Comparison of ENCODE assay signal across 10 cellular contexts in the genomic region with DNA sequence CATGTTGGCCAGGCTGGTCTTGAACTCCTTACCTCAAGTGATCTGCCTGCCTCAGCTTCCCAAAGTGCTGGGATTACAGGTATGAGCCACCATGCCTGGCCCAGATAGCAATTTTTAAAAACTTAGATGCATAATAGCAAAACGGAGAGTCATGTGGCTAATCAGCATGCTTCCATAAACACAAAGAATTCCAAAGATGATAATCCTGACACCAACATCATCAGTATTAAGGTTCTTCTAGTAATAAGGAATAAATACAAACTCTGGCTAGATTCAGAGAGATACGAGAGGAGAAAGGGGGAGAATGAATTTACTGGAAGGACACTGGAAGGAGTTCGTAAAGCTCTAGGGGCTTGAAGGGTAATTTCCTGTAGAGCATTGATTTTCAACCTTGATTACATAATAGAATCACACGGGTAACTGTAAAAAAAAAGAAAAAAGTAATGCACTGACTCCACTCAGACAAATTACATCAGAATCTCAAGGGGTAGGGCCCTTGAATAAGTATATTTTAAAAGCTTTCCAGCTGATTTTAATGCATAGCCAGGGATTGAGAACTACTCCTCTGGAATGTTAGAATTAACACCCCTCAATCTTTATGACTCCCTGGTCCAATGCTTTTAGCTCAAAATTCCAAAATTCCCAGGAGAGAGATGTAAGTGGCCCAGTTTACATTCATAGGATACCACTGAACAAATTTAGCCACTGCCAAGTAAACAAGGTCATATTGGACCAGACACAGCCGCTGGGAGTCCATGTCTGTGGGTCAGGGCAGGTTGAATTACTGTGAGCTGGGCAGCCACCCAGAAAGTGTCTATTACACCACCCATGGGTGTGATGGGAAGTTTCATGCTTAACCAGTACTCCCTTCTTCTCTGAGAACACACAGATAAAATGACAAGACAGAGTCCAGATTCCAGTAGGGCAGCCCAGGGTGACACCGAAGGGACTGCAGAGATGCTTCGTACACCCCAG.
DNase-seq lines count a peak whose midpoint lies in the region; ATAC-seq and TF ChIP-seq lines count a peak whose summit lies in the region.
"Had no signal": no experiment of that assay in that cellular context is flagged by ENCODE, and none has a peak within 500 bp of the region (broad histone marks: within the 10 kb centered on the region; RNA-seq: fewer than 3 reads in every experiment).

No MANE protein-coding gene starts in this region.

- H3K36me3 ChIP-seq in breast epithelium: no peaks in the 10 kb centered on the region
- H3K36me3 ChIP-seq in upper lobe of right lung: no peaks in the 10 kb centered on the region

- peak; percentile 50 for ATAC-seq in upper lobe of right lung
- no peak for ATAC-seq in HG02571 (IDR thresholded peaks at IDR 0.05; ENCODE audit: unreplicated experiment)
- ATAC-seq in HG03442 (IDR thresholded peaks at IDR 0.05; ENCODE audit: unreplicated experiment): no peak

- H3K27me3 ChIP-seq in breast epithelium (no peaks in the 10 kb centered on the region), upper lobe of right lung (no peaks in the 10 kb centered on the region)

- no peak overlapping the region for H3K27ac ChIP-seq in breast epithelium
- H3K27ac ChIP-seq in upper lobe of right lung: no peak overlapping the region

- no peaks in the 10 kb centered on the region for H3K9me3 ChIP-seq in breast epithelium
- H3K9me3 ChIP-seq in upper lobe of right lung: no peaks in the 10 kb centered on the region

- TF ChIP-seq EP300 in Ishikawa (IDR thresholded peaks at IDR 0.05; ENCODE audit: borderline replicate concordance): no peak

- no peak for TF ChIP-seq RAD21 in Ishikawa (IDR thresholded peaks at IDR 0.05; ENCODE audit: low read depth)

- H3K4me3 ChIP-seq in breast epithelium: no peak overlapping the region
- H3K4me3 ChIP-seq in upper lobe of right lung: no peak overlapping the region

- intact Hi-C loops in breast epithelium (cut with DNase I; ENCODE audit: low total_unique reads) (no loop called here), upper lobe of right lung (cut with DNase I) (no loop called here)

- TF ChIP-seq CTCF in breast epithelium (IDR thresholded peaks at IDR 0.05) (no peak), upper lobe of right lung (IDR thresholded peaks at IDR 0.05) (no peak)

- TF ChIP-seq POLR2A in breast epithelium (IDR thresholded peaks at IDR 0.05): no peak

- no peaks in the 10 kb centered on the region for H3K4me1 ChIP-seq in breast epithelium
- H3K4me1 ChIP-seq in upper lobe of right lung: no peaks in the 10 kb centered on the region

- peak; percentile 27 to 54 for DNase-seq in breast epithelium (ENCODE audit: low spot score in 2 of 2)
- DNase-seq in kidney glomerular epithelial cell (lab: John Stamatoyannopoulos, UW): peak; percentile 51
- no peak for DNase-seq in upper lobe of right lung
- no peak for DNase-seq in UCSD-AML1 (lab: John Stamatoyannopoulos, UW; ENCODE audit: unreplicated experiment)
- DNase-seq: kidney; stimulated activated CD4-positive, alpha-beta T cell treated with anti-CD3 and anti-CD28 coated beads, Interleukin-12 subunit alpha, Interleukin-12 subunit beta, amount 100 ng/mL, for 4 hours; stimulated activated naive CD4-positive, alpha-beta T cell treated with Interleukin-2 at 50 U/mL for 16 hours had no signal

TF ChIP-seq in Ishikawa, 13 proteins besides CTCF, POLR2A, EP300 and RAD21:
- TF ChIP-seq CEBPB (IDR thresholded peaks at IDR 0.05): no peak
- TF ChIP-seq TAF1 (IDR thresholded peaks at IDR 0.05; ENCODE audit: low read depth): no peak
- TF ChIP-seq NFIC (IDR thresholded peaks at IDR 0.05): peak; percentile 20; the same call in 1 of the 2 replicates
- 0 out of 2 replicates have a peak, but pooled peaks have one; percentile 24 for TF ChIP-seq TCF12 (IDR thresholded peaks at IDR 0.05; ENCODE audit: low read depth)

Comparison
In these comparisons a context has a peak if more than half of its experiments do, and no peak if none do; other contexts are left out.
1. DNase-seq: peak in breast epithelium (2 of 2) and kidney glomerular epithelial cell (single experiment); none in upper lobe of right lung (single experiment) and UCSD-AML1 (single experiment).